Comparison of ENCODE assay signal across 2 cellular contexts in genomic region chr15:27763514-27763913, GRCh38.
TF ChIP-seq lines count a peak whose summit lies in the region.

No MANE protein-coding gene starts in this region.

TF ChIP-seq in H1, 55 proteins besides CTCF, POLR2A, EP300 and RAD21:
- TF ChIP-seq HDAC6 (IDR thresholded peaks at IDR 0.05; ENCODE audit: low read depth, low read length) = no peak
- TF ChIP-seq, protein P1, sequence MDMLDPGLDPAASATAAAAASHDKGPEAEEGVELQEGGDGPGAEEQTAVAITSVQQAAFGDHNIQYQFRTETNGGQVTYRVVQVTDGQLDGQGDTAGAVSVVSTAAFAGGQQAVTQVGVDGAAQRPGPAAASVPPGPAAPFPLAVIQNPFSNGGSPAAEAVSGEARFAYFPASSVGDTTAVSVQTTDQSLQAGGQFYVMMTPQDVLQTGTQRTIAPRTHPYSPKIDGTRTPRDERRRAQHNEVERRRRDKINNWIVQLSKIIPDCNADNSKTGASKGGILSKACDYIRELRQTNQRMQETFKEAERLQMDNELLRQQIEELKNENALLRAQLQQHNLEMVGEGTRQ (IDR thresholded peaks at IDR 0.05; ENCODE audit: low read length) = no peak
- TF ChIP-seq SP2 (IDR thresholded peaks at IDR 0.05; ENCODE audit: low read length) = no peak
- TF ChIP-seq KDM4A (IDR thresholded peaks at IDR 0.05; ENCODE audit: low read depth, low read length, severe bottlenecking) = no peak
- TF ChIP-seq BRCA1 (IDR thresholded peaks at IDR 0.05; ENCODE audit: low read depth, low read length) = no peak
- no peak for TF ChIP-seq SAP30 (IDR thresholded peaks at IDR 0.05; ENCODE audit: insufficient read depth, insufficient replicate concordance, low read length)
- no peak for TF ChIP-seq BCL11A (IDR thresholded peaks at IDR 0.05; ENCODE audit: low read depth in 2 of 2, low read length in 2 of 2)
- TF ChIP-seq RNF2 (IDR thresholded peaks at IDR 0.05; ENCODE audit: borderline replicate concordance, low read depth, low read length, missing control alignments, poor library complexity, severe bottlenecking) = no peak
- no peak for TF ChIP-seq EGR1 (IDR thresholded peaks at IDR 0.05; ENCODE audit: borderline replicate concordance, low read depth, low read length)
- no peak for TF ChIP-seq POU5F1 (IDR thresholded peaks at IDR 0.05; ENCODE audit: low read depth, low read length)
- no peak for TF ChIP-seq KDM5A (IDR thresholded peaks at IDR 0.05; ENCODE audit: low read length)
- no peak for TF ChIP-seq BACH1 (IDR thresholded peaks at IDR 0.05; ENCODE audit: low read length)
- no peak for TF ChIP-seq KDM1A (IDR thresholded peaks at IDR 0.05; ENCODE audit: borderline replicate concordance, low read length)
- no peak for TF ChIP-seq SIN3A (conservative IDR thresholded peaks at IDR 0.05 in 1 of 2, IDR thresholded peaks at IDR 0.05 in 1 of 2; ENCODE audit: low read depth in 1 of 2, low read length in 2 of 2)
- no peak for TF ChIP-seq RBBP5 (IDR thresholded peaks at IDR 0.05; ENCODE audit: borderline replicate concordance, low read depth, low read length)
- no peak for TF ChIP-seq CEBPB (IDR thresholded peaks at IDR 0.05; ENCODE audit: low read depth, low read length)
- TF ChIP-seq FOSL1 (IDR thresholded peaks at IDR 0.05; ENCODE audit: insufficient read depth, low read depth, low read length) = no peak
- TF ChIP-seq, protein P2, sequence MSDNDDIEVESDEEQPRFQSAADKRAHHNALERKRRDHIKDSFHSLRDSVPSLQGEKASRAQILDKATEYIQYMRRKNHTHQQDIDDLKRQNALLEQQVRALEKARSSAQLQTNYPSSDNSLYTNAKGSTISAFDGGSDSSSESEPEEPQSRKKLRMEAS (IDR thresholded peaks at IDR 0.05) = no peak
- TF ChIP-seq TAF1 (IDR thresholded peaks at IDR 0.05; ENCODE audit: low read depth, low read length) = no peak
TF ChIP-seq in H1: peak in this region for 0.

TF ChIP-seq in HepG2, 621 proteins besides CTCF, POLR2A, EP300 and RAD21:
- TF ChIP-seq GABPA (IDR thresholded peaks at IDR 0.05; ENCODE audit: low read depth, low read length) (no peak), GABPA (CRISPR knock-in tag; IDR thresholded peaks at IDR 0.05; ENCODE audit: low read depth) (no peak), TGIF2 (CRISPR knock-in tag; IDR thresholded peaks at IDR 0.05) (no peak), SMAD1 (CRISPR knock-in tag; IDR thresholded peaks at IDR 0.05; ENCODE audit: borderline replicate concordance, low read depth) (no peak), HMGXB4 (CRISPR knock-in tag; IDR thresholded peaks at IDR 0.05; ENCODE audit: borderline replicate concordance in 1 of 2, low read depth in 1 of 2) (no peak), ZBTB20 (CRISPR knock-in tag; IDR thresholded peaks at IDR 0.05; ENCODE audit: borderline replicate concordance, low read depth) (no peak), ZKSCAN1 (IDR thresholded peaks at IDR 0.05; ENCODE audit: low read length) (no peak), ARNT (IDR thresholded peaks at IDR 0.05) (no peak), NFYB (CRISPR knock-in tag; IDR thresholded peaks at IDR 0.05) (no peak), ZBTB37 (CRISPR knock-in tag; IDR thresholded peaks at IDR 0.05) (no peak), HNRNPLL (IDR thresholded peaks at IDR 0.05; ENCODE audit: low read depth, low read length, poor library complexity, severe bottlenecking) (no peak), CSRNP1 (CRISPR knock-in tag; IDR thresholded peaks at IDR 0.05) (no peak), TBX3 (IDR thresholded peaks at IDR 0.05; ENCODE audit: borderline replicate concordance) (no peak), ZNF629 (CRISPR knock-in tag; conservative IDR thresholded peaks at IDR 0.05) (no peak), ATF7-NPFF (CRISPR knock-in tag; IDR thresholded peaks at IDR 0.05; ENCODE audit: low read depth) (no peak), GZF1 (CRISPR knock-in tag; IDR thresholded peaks at IDR 0.05) (no peak), ZNF574 (CRISPR knock-in tag; IDR thresholded peaks at IDR 0.05) (no peak), MIER3 (CRISPR knock-in tag; IDR thresholded peaks at IDR 0.05; ENCODE audit: borderline replicate concordance) (no peak), NFATC3 (CRISPR knock-in tag; IDR thresholded peaks at IDR 0.05) (no peak)
- TF ChIP-seq, protein P3, sequence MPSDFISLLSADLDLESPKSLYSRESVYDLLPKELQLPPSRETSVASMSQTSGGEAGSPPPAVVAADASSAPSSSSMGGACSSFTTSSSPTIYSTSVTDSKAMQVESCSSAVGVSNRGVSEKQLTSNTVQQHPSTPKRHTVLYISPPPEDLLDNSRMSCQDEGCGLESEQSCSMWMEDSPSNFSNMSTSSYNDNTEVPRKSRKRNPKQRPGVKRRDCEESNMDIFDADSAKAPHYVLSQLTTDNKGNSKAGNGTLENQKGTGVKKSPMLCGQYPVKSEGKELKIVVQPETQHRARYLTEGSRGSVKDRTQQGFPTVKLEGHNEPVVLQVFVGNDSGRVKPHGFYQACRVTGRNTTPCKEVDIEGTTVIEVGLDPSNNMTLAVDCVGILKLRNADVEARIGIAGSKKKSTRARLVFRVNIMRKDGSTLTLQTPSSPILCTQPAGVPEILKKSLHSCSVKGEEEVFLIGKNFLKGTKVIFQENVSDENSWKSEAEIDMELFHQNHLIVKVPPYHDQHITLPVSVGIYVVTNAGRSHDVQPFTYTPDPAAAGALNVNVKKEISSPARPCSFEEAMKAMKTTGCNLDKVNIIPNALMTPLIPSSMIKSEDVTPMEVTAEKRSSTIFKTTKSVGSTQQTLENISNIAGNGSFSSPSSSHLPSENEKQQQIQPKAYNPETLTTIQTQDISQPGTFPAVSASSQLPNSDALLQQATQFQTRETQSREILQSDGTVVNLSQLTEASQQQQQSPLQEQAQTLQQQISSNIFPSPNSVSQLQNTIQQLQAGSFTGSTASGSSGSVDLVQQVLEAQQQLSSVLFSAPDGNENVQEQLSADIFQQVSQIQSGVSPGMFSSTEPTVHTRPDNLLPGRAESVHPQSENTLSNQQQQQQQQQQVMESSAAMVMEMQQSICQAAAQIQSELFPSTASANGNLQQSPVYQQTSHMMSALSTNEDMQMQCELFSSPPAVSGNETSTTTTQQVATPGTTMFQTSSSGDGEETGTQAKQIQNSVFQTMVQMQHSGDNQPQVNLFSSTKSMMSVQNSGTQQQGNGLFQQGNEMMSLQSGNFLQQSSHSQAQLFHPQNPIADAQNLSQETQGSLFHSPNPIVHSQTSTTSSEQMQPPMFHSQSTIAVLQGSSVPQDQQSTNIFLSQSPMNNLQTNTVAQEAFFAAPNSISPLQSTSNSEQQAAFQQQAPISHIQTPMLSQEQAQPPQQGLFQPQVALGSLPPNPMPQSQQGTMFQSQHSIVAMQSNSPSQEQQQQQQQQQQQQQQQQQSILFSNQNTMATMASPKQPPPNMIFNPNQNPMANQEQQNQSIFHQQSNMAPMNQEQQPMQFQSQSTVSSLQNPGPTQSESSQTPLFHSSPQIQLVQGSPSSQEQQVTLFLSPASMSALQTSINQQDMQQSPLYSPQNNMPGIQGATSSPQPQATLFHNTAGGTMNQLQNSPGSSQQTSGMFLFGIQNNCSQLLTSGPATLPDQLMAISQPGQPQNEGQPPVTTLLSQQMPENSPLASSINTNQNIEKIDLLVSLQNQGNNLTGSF (CRISPR knock-in tag; IDR thresholded peaks at IDR 0.05) = no peak
